Comparison of ENCODE assay signal across 20 cellular contexts in genomic region chr11:66339686-66340483, GRCh38. TPM values are rescaled to one million over a fixed set of nuclear protein-coding genes. Genes with fewer than 3 reads are reported as not detected.
"Had no signal": no experiment of that assay in that cellular context is flagged by ENCODE, and none has a peak within 500 bp of the region (broad histone marks: within the 10 kb centered on the region; RNA-seq: fewer than 3 reads in every experiment).

No MANE protein-coding gene starts in this region.

- H3K9me3 ChIP-seq: ascending aorta, gastroesophageal sphincter, psoas muscle, right lobe of liver, thyroid gland had no signal

- H3K9me3 Mint-ChIP-seq: activated naive CD4-positive, alpha-beta T cell treated with anti-CD3 and anti-CD28 coated beads, Interleukin-2, amount 10 ng/mL, durations not matched to agents 7 days and 5 days; activated T-cell treated with anti-CD3 and anti-CD28 coated beads, Interleukin-2, amount 50 U/mL, for 4 hours; immature natural killer cell; T-cell had no signal

- H3K27me3 ChIP-seq: ascending aorta, gastroesophageal sphincter, right lobe of liver, thyroid gland had no signal

- H3K27ac Mint-ChIP-seq: activated naive CD4-positive, alpha-beta T cell treated with anti-CD3 and anti-CD28 coated beads, Interleukin-2, amount 10 ng/mL, durations not matched to agents 7 days and 5 days; T-cell had no signal

- H3K4me3 Mint-ChIP-seq: activated naive CD4-positive, alpha-beta T cell treated with anti-CD3 and anti-CD28 coated beads, Interleukin-2, amount 10 ng/mL, durations not matched to agents 7 days and 5 days; activated T-cell treated with anti-CD3 and anti-CD28 coated beads, Interleukin-2, amount 50 U/mL, for 4 hours; immature natural killer cell; T-cell had no signal

- H3K27me3 Mint-ChIP-seq: T-cell had no signal

- ATAC-seq: activated CD4-positive, CD25-positive, alpha-beta regulatory T cell treated with anti-CD3 and anti-CD28 coated beads, Interleukin-2, amount 50 U/mL, for 24 hours; activated T-cell treated with anti-CD3 and anti-CD28 coated beads, Interleukin-2, amount 50 U/mL, for 4 hours; gastroesophageal sphincter; psoas muscle; right lobe of liver; T-cell had no signal

- DNase-seq: activated CD4-positive, alpha-beta T cell treated with anti-CD3 and anti-CD28 coated beads, Interleukin-2, amount 50 U/mL, for 1 hour; activated CD8-positive, alpha-beta memory T cell treated with anti-CD3 and anti-CD28 coated beads, Interleukin-2, amount 50 U/mL, for 4 hours; activated naive CD4-positive, alpha-beta T cell treated with anti-CD3 and anti-CD28 coated beads, Interleukin-2, amount 10 ng/mL, durations not matched to agents 7 days and 5 days; activated T-cell treated with anti-CD3 and anti-CD28 coated beads, Interleukin-2, amount 50 U/mL, for 4 hours; cerebellar nuclear complex; effector CD4-positive, alpha-beta T cell; immature natural killer cell; midbrain; stimulated activated CD8-positive, alpha-beta memory T cell treated with anti-CD3 and anti-CD28 coated beads, Interleukin-4, amount 100 ng/mL, for 48 hours; stimulated activated naive CD4-positive, alpha-beta T cell; T-cell; thyroid gland had no signal

- H3K27ac ChIP-seq: ascending aorta, gastroesophageal sphincter, psoas muscle, right lobe of liver, SK-N-MC, thyroid gland had no signal

- H3K4me3 ChIP-seq: ascending aorta, gastroesophageal sphincter, lung, psoas muscle, right lobe of liver, SK-N-MC, thyroid gland had no signal

RNA-seq across cellular contexts. Expression of gene CD248, which starts 23.0 kb away (rescaled TPM):
- total RNA-seq: myocyte had no signal

RNA-seq across cellular contexts. Expression of gene SLC29A2, which starts 31.7 kb away (rescaled TPM):
- total RNA-seq: ascending aorta had no signal
